ENCODE assay signal across 8 cellular contexts in the genomic region with DNA sequence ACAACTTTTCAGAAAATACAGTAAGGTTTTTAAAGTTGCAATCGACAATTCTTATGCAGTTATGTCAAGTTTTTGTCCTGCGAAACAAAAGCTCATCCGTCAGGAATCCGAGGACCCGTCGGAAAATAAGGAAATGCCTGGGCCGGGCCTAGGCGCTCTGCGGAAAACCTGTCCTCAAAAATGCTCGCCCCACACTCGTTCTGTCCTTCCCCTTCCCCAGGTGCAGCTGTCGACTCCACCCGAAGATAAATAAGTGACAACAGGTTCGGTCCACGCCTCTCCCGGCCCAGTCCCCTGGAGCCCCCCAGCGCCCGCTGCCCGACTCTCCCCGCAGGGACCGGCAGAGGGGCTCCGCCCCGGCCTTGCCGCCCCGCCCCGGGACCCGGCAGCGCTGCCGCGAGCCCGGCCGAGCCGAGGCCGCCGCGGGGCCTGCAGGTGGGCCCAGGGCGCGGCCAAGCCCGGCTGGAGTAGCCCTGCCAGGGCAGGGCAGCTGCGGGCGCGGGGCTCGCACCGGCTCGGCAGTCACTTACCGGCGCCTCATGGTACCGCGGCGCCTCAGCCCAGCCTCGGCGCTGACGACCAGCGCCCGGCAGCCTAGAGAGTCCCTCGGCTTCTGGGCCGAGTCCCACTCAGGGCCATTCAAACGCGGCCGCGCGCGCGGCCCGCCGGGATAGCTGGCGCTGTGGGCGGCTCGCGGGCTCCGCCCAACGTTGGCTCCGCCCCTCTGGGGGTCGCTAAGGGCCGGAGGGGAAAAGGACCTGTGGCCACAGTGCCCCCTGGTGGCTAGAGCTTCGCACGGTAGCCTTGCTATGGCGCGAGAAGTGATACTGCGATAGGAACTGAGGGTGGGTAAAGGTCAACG. TPM values are rescaled to one million over a fixed set of nuclear protein-coding genes. Genes with fewer than 3 reads are reported as not detected.
DNase-seq lines count a peak whose midpoint lies in the region; ATAC-seq and TF ChIP-seq lines count a peak whose summit lies in the region.

TSS of gene KATNBL1 (minus strand) at position 676 of the 862 bp plus-strand sequence. CDS start 46,420 bp downstream, outside the sequence.

- H3K4me3 ChIP-seq in GM23248 (peak within 1 kb of the TSS; percentile 97), fibroblast of lung (replicated peaks in 1 of 4; ENCODE audit: control extremely low read depth in 1 of 4, insufficient read depth in 1 of 4, low read depth in 3 of 4, low read length in 4 of 4) (peak within 1 kb of the TSS; percentile 72 to 88 (median 79))

- peak within 1 kb of the TSS; percentile 59 to 95 (median 90) for H3K27ac Mint-ChIP-seq in naive thymus-derived CD8-positive, alpha-beta T cell

- peaks cover 0 to 8% (median 0%) of the 10 kb centered on the region in 3 donors for H3K36me3 Mint-ChIP-seq in naive thymus-derived CD8-positive, alpha-beta T cell

- peaks cover 3 to 29% (median 19%) of the 10 kb centered on the region in 4 donors for H3K4me1 Mint-ChIP-seq in naive thymus-derived CD8-positive, alpha-beta T cell

- peak within 1 kb of the TSS; percentile 100 for H3K4me2 ChIP-seq in GM23248 (ENCODE audit: unreplicated experiment)
- peak within 1 kb of the TSS; percentile 96 for H3K4me2 ChIP-seq in fibroblast of lung (ENCODE audit: extremely low read depth, insufficient read depth, low read length)

- H3K79me2 ChIP-seq in GM23248 (ENCODE audit: insufficient read depth) (peaks cover 48% of the 10 kb centered on the region), fibroblast of lung (ENCODE audit: control insufficient read depth, insufficient read depth, low read length) (peaks cover 47% of the 10 kb centered on the region)

- peak within 1 kb of the TSS; percentile 78 for H3K27ac ChIP-seq in GM23248
- H3K27ac ChIP-seq in fibroblast of lung (ENCODE audit: insufficient read depth, low read length): peak within 1 kb of the TSS; percentile 81

- H3K4me1 ChIP-seq in GM23248 (ENCODE audit: insufficient read depth) (peaks cover 21% of the 10 kb centered on the region), fibroblast of lung (ENCODE audit: control insufficient read depth, extremely low read depth, insufficient read depth, low read length) (no peaks in the 10 kb centered on the region)

- H3K36me3 ChIP-seq in GM23248 (ENCODE audit: low read depth) (0 out of 2 replicates have a peak, but pooled peaks cover 3% of the 10 kb centered on the region), fibroblast of lung (ENCODE audit: control insufficient read depth, insufficient read depth, low read length) (no peaks in the 10 kb centered on the region)

- TF ChIP-seq CTCF in fibroblast of lung (conservative IDR thresholded peaks at IDR 0.05 in 1 of 2, IDR thresholded peaks at IDR 0.05 in 1 of 2; ENCODE audit: low read depth in 1 of 2, low read length in 2 of 2): peak; percentile 78 to 79

- H3K27me3 ChIP-seq in GM23248 (replicated peaks; ENCODE audit: insufficient read depth) (no peaks in the 10 kb centered on the region), fibroblast of lung (ENCODE audit: control insufficient read depth, insufficient read depth, low read length) (no peaks in the 10 kb centered on the region)

- H3F3A ChIP-seq in GM23248 (ENCODE audit: insufficient read depth): peaks cover 23% of the 10 kb centered on the region

- H3K9ac ChIP-seq in GM23248 (peak within 1 kb of the TSS; percentile 91), fibroblast of lung (ENCODE audit: insufficient read depth, low read length) (peak within 1 kb of the TSS; percentile 89)

- H2AFZ ChIP-seq in GM23248: peak within 1 kb of the TSS; percentile 83
- H2AFZ ChIP-seq in fibroblast of lung (ENCODE audit: low read length): peak within 1 kb of the TSS; percentile 58

- H3K27me3 Mint-ChIP-seq in naive thymus-derived CD8-positive, alpha-beta T cell: no peaks in the 10 kb centered on the region

- POLR2A ChIA-PET in naive thymus-derived CD8-positive, alpha-beta T cell (lab: Charles Lee): interaction anchor here (0.9 to 2.0 kb wide), 10 partner anchors 15 to 171 kb away, joined by 3 to 9 read pairs (median 5); partner anchors contain the start of genes AVEN, EMC4, LPCAT4 and NOP10

- ATAC-seq in naive thymus-derived CD8-positive, alpha-beta T cell: peak; percentile 88 to 89

- peak; percentile 93 for DNase-seq in EL
- DNase-seq in GM23248: peak; percentile 97
- DNase-seq in Kasumi-1 (lab: John Stamatoyannopoulos, UW): peak; percentile 46 to 67
- DNase-seq in RKO (ENCODE audit: low spot score): peak; percentile 93
- peak; percentile 89 for DNase-seq in activated T-helper 1 cell treated with Interleukin-2 at 50 U/mL for 16 hours (ENCODE audit: low read depth)
- DNase-seq in fibroblast of lung (ENCODE audit: low read depth in 2 of 2): peak; percentile 84 to 91
- peak; percentile 89 to 98 (median 92) for DNase-seq in naive thymus-derived CD8-positive, alpha-beta T cell
- DNase-seq in stimulated activated naive CD4-positive, alpha-beta T cell (lab: John Stamatoyannopoulos, UW): peak; percentile 73 to 93 (median 90)

- whole genome bisulfite sequencing in GM23248 (ENCODE audit: low coverage in 1 of 2, low lambda C conversion rate in 2 of 2, missing lambda C conversion rate in 2 of 2), 2 experiments: 1 to 2% methylated on average over 28 to 68 of the region's 81 CpGs

- in situ Hi-C loops in GM23248 (cut with MboI): loop anchor here (10.0 kb wide), 1 partner anchor 105 kb away; the partner anchor contains the start of genes EMC7 and PGBD4

- H3K9me3 Mint-ChIP-seq in naive thymus-derived CD8-positive, alpha-beta T cell: no peaks in the 10 kb centered on the region

- no peaks in the 10 kb centered on the region for H3K9me2 ChIP-seq in GM23248 (ENCODE audit: insufficient read depth)

- H3K9me3 ChIP-seq in GM23248 (ENCODE audit: low read depth) (no peaks in the 10 kb centered on the region), fibroblast of lung (ENCODE audit: control insufficient read depth, insufficient read depth, low read depth, low read length) (no peaks in the 10 kb centered on the region)

- peak within 1 kb of the TSS; percentile 74 to 95 (median 92) for H3K4me3 Mint-ChIP-seq in naive thymus-derived CD8-positive, alpha-beta T cell

- H4K20me1 ChIP-seq in GM23248 (ENCODE audit: insufficient read depth) (no peaks in the 10 kb centered on the region; the same call in 1 of the 2 replicates), fibroblast of lung (ENCODE audit: control insufficient read depth, extremely low read depth, insufficient read depth, low read length) (no peaks in the 10 kb centered on the region)

RNA-seq across cellular contexts. Expression of gene KATNBL1, which starts in this region (rescaled TPM):
- 39.3 and 50.8 TPM in 2 replicates for total RNA-seq in GM23248 (2014; rRNA removed; shearing (Covaris generic))
- polyA plus RNA-seq in GM23248 (2016; fragmentation: Nextera tagmentation; extraction: Ambion mirVana) (51.9 and 57.1 TPM in 2 replicates), fibroblast of lung (25.8 and 26.4 TPM in 2 replicates)
- total RNA-seq in fibroblast of lung: 35.0 and 39.8 TPM in 2 replicates
- polyA plus RNA-seq in fibroblast of lung (2012): 16.9 and 18.3 TPM in 2 replicates
- 0.75 and 1.1 TPM in 2 replicates for polyA minus RNA-seq in fibroblast of lung (ENCODE audit: low replicate concordance)
- 10 to 100 TPM; 33.8 to 38.8 TPM for total RNA-seq in naive thymus-derived CD8-positive, alpha-beta T cell
- 10 to 100 TPM; 24.6 to 38.7 (median 34.3) TPM for polyA plus RNA-seq in naive thymus-derived CD8-positive, alpha-beta T cell

Comparison
In these comparisons a context has a peak if more than half of its experiments do, and no peak if none do; other contexts are left out.
1. Peak in every context shown above with its lines: DNase-seq, ATAC-seq, H3K4me3 ChIP-seq and H3K27ac ChIP-seq.